ENCODE assay signal across 8 cellular contexts in the genomic region with DNA sequence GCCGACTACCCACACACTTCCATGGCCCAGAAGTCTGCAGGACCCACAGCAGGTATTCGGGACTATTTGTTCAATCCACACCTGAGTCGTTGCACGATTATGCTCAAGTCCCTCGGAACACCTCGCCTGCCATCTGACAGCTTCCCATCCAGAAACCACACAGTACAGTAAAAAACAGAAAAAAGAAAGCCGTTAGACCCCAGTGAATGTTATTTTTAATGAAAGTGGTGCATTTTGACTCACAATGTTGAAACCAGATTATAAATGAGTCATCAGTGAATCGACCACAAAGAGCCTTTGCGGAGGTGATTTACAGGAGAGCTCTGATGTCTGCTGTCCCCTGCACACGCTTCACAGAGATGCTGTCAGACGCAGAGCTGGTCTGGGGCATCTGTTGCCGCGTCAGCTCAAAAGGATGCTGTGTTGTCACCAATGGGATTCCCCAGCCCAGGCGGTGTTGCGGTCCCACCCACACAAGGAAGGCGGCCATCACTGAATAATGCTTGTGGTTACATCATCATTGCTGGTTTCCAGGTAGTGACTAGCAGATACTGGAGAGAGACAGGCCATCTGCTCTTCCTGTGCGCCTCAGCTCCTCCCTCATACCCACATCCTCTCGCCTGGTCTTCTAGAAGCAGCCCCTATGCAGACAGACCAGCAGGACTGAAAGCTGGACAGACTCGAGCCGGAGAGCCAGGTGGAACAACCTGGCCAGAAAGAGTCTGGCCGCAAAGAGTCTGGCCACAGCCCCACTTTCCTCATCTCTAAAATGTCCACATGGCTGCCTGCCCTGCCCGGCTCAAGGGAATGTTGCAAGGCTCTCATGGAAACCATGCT.
A peak's percentile ranks its signal among the peaks of the same experiment; 100 is the strongest.
DNase-seq lines count a peak whose midpoint lies in the region; ATAC-seq and TF ChIP-seq lines count a peak whose summit lies in the region.

No MANE protein-coding gene starts in this region.

- no peaks in the 10 kb centered on the region for H4K20me1 ChIP-seq in SK-N-SH (ENCODE audit: insufficient read depth)

- H3K9me2 ChIP-seq in SK-N-SH = no peaks in the 10 kb centered on the region

- H3K4me3 ChIP-seq in SK-N-SH (ENCODE audit: low read depth in 2 of 2, low read length in 1 of 2) (no peak overlapping the region), left ventricle myocardium inferior (no peak overlapping the region)

- H3K27ac ChIP-seq in SK-N-SH (ENCODE audit: low read depth in 2 of 2, low read length in 1 of 2) (peak overlapping the region; percentile 58 to 95; a peak in 3 of 4 replicates), left ventricle myocardium inferior (replicated peaks) (peak overlapping the region; percentile 64)

- POLR2A ChIA-PET in SK-N-SH (lab: Yijun Ruan, JAX) (no interaction called here), WTC11 (lab: Charles Lee) (no interaction called here)

- H3K9me3 Mint-ChIP-seq in WTC11 = peaks cover 22% of the 10 kb centered on the region

- TF ChIP-seq EP300 in SK-N-SH (IDR thresholded peaks at IDR 0.05; ENCODE audit: borderline replicate concordance in 1 of 2, low read depth in 1 of 2, low read length in 1 of 2) = peak; percentile 44 to 97; a peak in 3 of 4 replicates

- TF ChIP-seq CTCF in SK-N-SH (IDR thresholded peaks at IDR 0.05) (no peak), left ventricle myocardium inferior (IDR thresholded peaks at IDR 0.05; ENCODE audit: borderline replicate concordance) (no peak), WTC11 (IDR thresholded peaks at IDR 0.05) (no peak)

- H3K79me2 ChIP-seq in SK-N-SH (ENCODE audit: insufficient read depth) = no peaks in the 10 kb centered on the region

- H3K36me3 ChIP-seq in SK-N-SH (replicated peaks in 1 of 2; ENCODE audit: control insufficient read depth in 1 of 2, insufficient read depth in 2 of 2, low read length in 1 of 2) = no peaks in the 10 kb centered on the region
- no peaks in the 10 kb centered on the region for H3K36me3 ChIP-seq in left ventricle myocardium inferior

- H3K4me1 ChIP-seq in SK-N-SH (ENCODE audit: control insufficient read depth in 1 of 2, insufficient read depth in 2 of 2, low read depth in 1 of 2, low read length in 1 of 2) = peaks cover 7 to 9% of the 10 kb centered on the region in 2 experiments; a peak in 3 of 4 replicates
- peaks cover 16% of the 10 kb centered on the region for H3K4me1 ChIP-seq in left ventricle myocardium inferior

- peak overlapping the region; percentile 56 for H3K4me2 ChIP-seq in SK-N-SH

- no peaks in the 10 kb centered on the region for H3K9me3 ChIP-seq in SK-N-SH
- H3K9me3 ChIP-seq in left ventricle myocardium inferior (replicated peaks) = peaks cover 6% of the 10 kb centered on the region

- ATAC-seq in GM19035 (IDR thresholded peaks at IDR 0.05; ENCODE audit: unreplicated experiment) = peak; percentile 81
- ATAC-seq in HG03196 (IDR thresholded peaks at IDR 0.05; ENCODE audit: unreplicated experiment) = peak; percentile 74
- no peak; the same call in none of the 2 replicates for ATAC-seq in WTC11

- peaks cover 9% of the 10 kb centered on the region for H3K36me3 Mint-ChIP-seq in WTC11

- no peak overlapping the region for H3K4me3 Mint-ChIP-seq in WTC11

- CTCF ChIA-PET in SK-N-SH (lab: Yijun Ruan, JAX) (no interaction called here), WTC11 (lab: Charles Lee) (no interaction called here)

- no peak overlapping the region for H3K27ac Mint-ChIP-seq in WTC11

- WGBS in SK-N-SH (ENCODE audit: low lambda C conversion rate) = 26% methylated on average over 21 of the region's 22 CpGs

- peaks cover 14% of the 10 kb centered on the region for H3F3A ChIP-seq in SK-N-SH (replicated peaks; ENCODE audit: insufficient read depth)

- peaks cover 22% of the 10 kb centered on the region for H3K4me1 Mint-ChIP-seq in WTC11

- no peaks in the 10 kb centered on the region for H3K27me3 ChIP-seq in SK-N-SH (ENCODE audit: insufficient read depth)
- no peaks in the 10 kb centered on the region for H3K27me3 ChIP-seq in left ventricle myocardium inferior (ENCODE audit: low read depth)

- intact Hi-C loops in left ventricle myocardium inferior (cut with micrococcal nuclease) = no loop called here

- no peak for TF ChIP-seq RAD21 in SK-N-SH (IDR thresholded peaks at IDR 0.05; ENCODE audit: low read length)

- H2AFZ ChIP-seq in SK-N-SH (ENCODE audit: low read depth) = no peak overlapping the region

- H3K27me3 Mint-ChIP-seq in WTC11 (ENCODE audit: low read depth) = no peaks in the 10 kb centered on the region; the same call in 1 of the 2 replicates

- H3K9ac ChIP-seq in SK-N-SH = peak overlapping the region; percentile 62

- DNase-seq in AG08395 (ENCODE audit: low spot score) = peak; percentile 97
- peak; percentile 39 for DNase-seq in SK-N-SH
- peak; percentile 95 for DNase-seq in activated naive CD4-positive, alpha-beta T cell treated with anti-CD3 and anti-CD28 coated beads, Interleukin-2, amount 50 U/mL, for 16 hours
- DNase-seq in left ventricle myocardium inferior = peak; percentile 55
- peak; percentile 97 for DNase-seq in stimulated activated CD4-positive, alpha-beta T cell treated with anti-CD3 and anti-CD28 coated beads, Interleukin-15, amount 100 ng/mL, for 24 hours
- no peak for DNase-seq in WTC11 (ENCODE audit: low spot score)

TF ChIP-seq in SK-N-SH, 30 proteins besides CTCF, POLR2A, EP300 and RAD21 (continues in another document):
- TF ChIP-seq TAF1 (IDR thresholded peaks at IDR 0.05; ENCODE audit: borderline replicate concordance, low read depth, low read length) = no peak; the same call in 1 of the 2 replicates
- peak; percentile 76 for TF ChIP-seq ELF1 (IDR thresholded peaks at IDR 0.05)
- TF ChIP-seq SIN3A (IDR thresholded peaks at IDR 0.05; ENCODE audit: borderline replicate concordance, low read depth, low read length) = peak; percentile 97; the same call in 1 of the 2 replicates
- TF ChIP-seq MXI1 (IDR thresholded peaks at IDR 0.05; ENCODE audit: low read depth, low read length) = 0 out of 2 replicates have a peak, but pooled peaks have one; percentile 21
- no peak for TF ChIP-seq CHD2 (IDR thresholded peaks at IDR 0.05; ENCODE audit: low read length, partially characterized antibody)
- TF ChIP-seq, protein P1, sequence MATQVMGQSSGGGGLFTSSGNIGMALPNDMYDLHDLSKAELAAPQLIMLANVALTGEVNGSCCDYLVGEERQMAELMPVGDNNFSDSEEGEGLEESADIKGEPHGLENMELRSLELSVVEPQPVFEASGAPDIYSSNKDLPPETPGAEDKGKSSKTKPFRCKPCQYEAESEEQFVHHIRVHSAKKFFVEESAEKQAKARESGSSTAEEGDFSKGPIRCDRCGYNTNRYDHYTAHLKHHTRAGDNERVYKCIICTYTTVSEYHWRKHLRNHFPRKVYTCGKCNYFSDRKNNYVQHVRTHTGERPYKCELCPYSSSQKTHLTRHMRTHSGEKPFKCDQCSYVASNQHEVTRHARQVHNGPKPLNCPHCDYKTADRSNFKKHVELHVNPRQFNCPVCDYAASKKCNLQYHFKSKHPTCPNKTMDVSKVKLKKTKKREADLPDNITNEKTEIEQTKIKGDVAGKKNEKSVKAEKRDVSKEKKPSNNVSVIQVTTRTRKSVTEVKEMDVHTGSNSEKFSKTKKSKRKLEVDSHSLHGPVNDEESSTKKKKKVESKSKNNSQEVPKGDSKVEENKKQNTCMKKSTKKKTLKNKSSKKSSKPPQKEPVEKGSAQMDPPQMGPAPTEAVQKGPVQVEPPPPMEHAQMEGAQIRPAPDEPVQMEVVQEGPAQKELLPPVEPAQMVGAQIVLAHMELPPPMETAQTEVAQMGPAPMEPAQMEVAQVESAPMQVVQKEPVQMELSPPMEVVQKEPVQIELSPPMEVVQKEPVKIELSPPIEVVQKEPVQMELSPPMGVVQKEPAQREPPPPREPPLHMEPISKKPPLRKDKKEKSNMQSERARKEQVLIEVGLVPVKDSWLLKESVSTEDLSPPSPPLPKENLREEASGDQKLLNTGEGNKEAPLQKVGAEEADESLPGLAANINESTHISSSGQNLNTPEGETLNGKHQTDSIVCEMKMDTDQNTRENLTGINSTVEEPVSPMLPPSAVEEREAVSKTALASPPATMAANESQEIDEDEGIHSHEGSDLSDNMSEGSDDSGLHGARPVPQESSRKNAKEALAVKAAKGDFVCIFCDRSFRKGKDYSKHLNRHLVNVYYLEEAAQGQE (IDR thresholded peaks at IDR 0.05; ENCODE audit: low read depth, low read length) = no peak
- peak; percentile 99 for TF ChIP-seq TCF12 (IDR thresholded peaks at IDR 0.05)

TF ChIP-seq in WTC11, 78 proteins besides CTCF, POLR2A, EP300 and RAD21 (continues in another document):
- no peak for TF ChIP-seq NFE2L1 (CRISPR knock-in tag; IDR thresholded peaks at IDR 0.05)
- no peak for TF ChIP-seq ZNF416 (CRISPR knock-in tag; IDR thresholded peaks at IDR 0.05)
- TF ChIP-seq, protein P2, sequence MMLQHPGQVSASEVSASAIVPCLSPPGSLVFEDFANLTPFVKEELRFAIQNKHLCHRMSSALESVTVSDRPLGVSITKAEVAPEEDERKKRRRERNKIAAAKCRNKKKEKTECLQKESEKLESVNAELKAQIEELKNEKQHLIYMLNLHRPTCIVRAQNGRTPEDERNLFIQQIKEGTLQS (CRISPR knock-in tag; conservative IDR thresholded peaks at IDR 0.05) = no peak
- TF ChIP-seq ETV6 (CRISPR knock-in tag; IDR thresholded peaks at IDR 0.05) = no peak
- no peak for TF ChIP-seq GTF2I (CRISPR knock-in tag; conservative IDR thresholded peaks at IDR 0.05)
- TF ChIP-seq FOXP1 (CRISPR knock-in tag; IDR thresholded peaks at IDR 0.05; ENCODE audit: borderline replicate concordance) = no peak
- TF ChIP-seq ZNF219 (CRISPR knock-in tag; IDR thresholded peaks at IDR 0.05; ENCODE audit: borderline replicate concordance) = no peak
- TF ChIP-seq CREB1 (CRISPR knock-in tag; IDR thresholded peaks at IDR 0.05) = no peak
- TF ChIP-seq, protein P3, sequence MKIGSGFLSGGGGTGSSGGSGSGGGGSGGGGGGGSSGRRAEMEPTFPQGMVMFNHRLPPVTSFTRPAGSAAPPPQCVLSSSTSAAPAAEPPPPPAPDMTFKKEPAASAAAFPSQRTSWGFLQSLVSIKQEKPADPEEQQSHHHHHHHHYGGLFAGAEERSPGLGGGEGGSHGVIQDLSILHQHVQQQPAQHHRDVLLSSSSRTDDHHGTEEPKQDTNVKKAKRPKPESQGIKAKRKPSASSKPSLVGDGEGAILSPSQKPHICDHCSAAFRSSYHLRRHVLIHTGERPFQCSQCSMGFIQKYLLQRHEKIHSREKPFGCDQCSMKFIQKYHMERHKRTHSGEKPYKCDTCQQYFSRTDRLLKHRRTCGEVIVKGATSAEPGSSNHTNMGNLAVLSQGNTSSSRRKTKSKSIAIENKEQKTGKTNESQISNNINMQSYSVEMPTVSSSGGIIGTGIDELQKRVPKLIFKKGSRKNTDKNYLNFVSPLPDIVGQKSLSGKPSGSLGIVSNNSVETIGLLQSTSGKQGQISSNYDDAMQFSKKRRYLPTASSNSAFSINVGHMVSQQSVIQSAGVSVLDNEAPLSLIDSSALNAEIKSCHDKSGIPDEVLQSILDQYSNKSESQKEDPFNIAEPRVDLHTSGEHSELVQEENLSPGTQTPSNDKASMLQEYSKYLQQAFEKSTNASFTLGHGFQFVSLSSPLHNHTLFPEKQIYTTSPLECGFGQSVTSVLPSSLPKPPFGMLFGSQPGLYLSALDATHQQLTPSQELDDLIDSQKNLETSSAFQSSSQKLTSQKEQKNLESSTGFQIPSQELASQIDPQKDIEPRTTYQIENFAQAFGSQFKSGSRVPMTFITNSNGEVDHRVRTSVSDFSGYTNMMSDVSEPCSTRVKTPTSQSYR (CRISPR knock-in tag; IDR thresholded peaks at IDR 0.05) = no peak
